8 cellular contexts compared by ENCODE assay signal in the genomic region with DNA sequence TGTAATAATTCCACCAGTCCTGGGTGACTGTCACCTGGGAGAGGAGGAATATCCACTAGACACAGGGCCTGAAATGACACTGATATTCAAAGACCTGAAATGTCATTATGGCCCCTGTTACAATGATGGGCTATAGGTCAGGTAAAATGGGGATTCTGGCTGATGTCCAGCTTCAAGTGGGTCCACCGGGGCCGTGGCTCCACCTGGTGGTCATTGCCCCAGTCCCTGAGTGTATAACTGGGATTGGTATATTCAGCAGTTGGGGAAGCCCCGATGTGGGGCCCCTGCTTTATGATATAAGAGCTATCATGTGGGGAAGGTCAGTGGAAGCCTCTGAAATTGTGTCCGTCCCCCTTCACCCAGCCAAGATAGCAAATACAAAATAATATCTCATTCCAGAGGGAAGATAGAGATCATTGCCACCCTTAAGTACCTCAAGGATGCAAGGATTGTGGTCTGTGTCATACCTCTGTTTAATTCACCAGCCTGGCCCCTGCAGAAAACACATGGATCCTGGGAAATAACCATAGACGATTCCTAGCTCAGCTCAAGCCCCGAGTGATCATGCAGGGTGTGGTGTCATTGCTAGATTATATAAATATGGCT. TPM values are rescaled to one million over a fixed set of nuclear protein-coding genes. Genes with fewer than 3 reads are reported as not detected.
A peak's percentile ranks its signal among the peaks of the same experiment; 100 is the strongest.
DNase-seq lines count a peak whose midpoint lies in the region; ATAC-seq and TF ChIP-seq lines count a peak whose summit lies in the region.

No MANE protein-coding gene starts in this region.

- peaks cover 0 to 1% of the 10 kb centered on the region in 2 donors for H3K27me3 Mint-ChIP-seq in CD8-positive, alpha-beta memory T cell
- H3K27me3 Mint-ChIP-seq in activated naive CD4-positive, alpha-beta T cell treated with anti-CD3 and anti-CD28 coated beads for 36 hours (ENCODE audit: low read depth) = no peaks in the 10 kb centered on the region

- H3K4me3 Mint-ChIP-seq in CD8-positive, alpha-beta memory T cell = no peak overlapping the region
- no peak overlapping the region for H3K4me3 Mint-ChIP-seq in activated naive CD4-positive, alpha-beta T cell treated with anti-CD3 and anti-CD28 coated beads for 36 hours

- H3K4me1 ChIP-seq in CD8-positive, alpha-beta memory T cell (ENCODE audit: insufficient read depth, low read length) = peaks cover 3% of the 10 kb centered on the region
- no peaks in the 10 kb centered on the region for H3K4me1 ChIP-seq in psoas muscle

- H3K27me3 ChIP-seq in CD8-positive, alpha-beta memory T cell (ENCODE audit: insufficient read depth, low read length, poor library complexity, severe bottlenecking) = no peaks in the 10 kb centered on the region
- no peaks in the 10 kb centered on the region for H3K27me3 ChIP-seq in HL-60 (ENCODE audit: insufficient read depth, poor library complexity, severe bottlenecking)
- no peaks in the 10 kb centered on the region for H3K27me3 ChIP-seq in psoas muscle (ENCODE audit: insufficient read depth in 3 of 3, low read length in 2 of 3)

- no peaks in the 10 kb centered on the region for H3K9me3 Mint-ChIP-seq in CD8-positive, alpha-beta memory T cell
- no peaks in the 10 kb centered on the region for H3K9me3 Mint-ChIP-seq in activated naive CD4-positive, alpha-beta T cell treated with anti-CD3 and anti-CD28 coated beads for 36 hours

- H3K4me3 ChIP-seq in CD8-positive, alpha-beta memory T cell (ENCODE audit: low read length) = no peak overlapping the region
- H3K4me3 ChIP-seq in HL-60 (replicated peaks; ENCODE audit: insufficient read depth, low read length) (no peak overlapping the region), psoas muscle (no peak overlapping the region)

- CTCF ChIA-PET in CD8-positive, alpha-beta memory T cell (lab: Charles Lee) = interaction anchor here (1.1 to 14.9 kb wide), 9 partner anchors 10 to 234 kb away, joined by 3 to 150 read pairs (median 4); partner anchors contain the start of gene VPS45
- CTCF ChIA-PET in activated naive CD4-positive, alpha-beta T cell treated with anti-CD3 and anti-CD28 coated beads for 36 hours (lab: Charles Lee) = interaction anchor here (0.7 to 12.0 kb wide), 7 partner anchors 8 to 207 kb away, joined by 3 to 122 read pairs (median 4); no protein-coding TSS in a partner anchor

- peak; percentile 61 for ATAC-seq in Right ventricle myocardium inferior
- ATAC-seq in psoas muscle = peak; percentile 75 to 89 (median 81)
- ATAC-seq in HG02763 (IDR thresholded peaks at IDR 0.05; ENCODE audit: unreplicated experiment) = no peak
- no peak for ATAC-seq in HG03342 (IDR thresholded peaks at IDR 0.05; ENCODE audit: unreplicated experiment)

- TF ChIP-seq CTCF in HL-60 (IDR thresholded peaks at IDR 0.05; ENCODE audit: insufficient read depth, low read length) (peak; percentile 53), psoas muscle (IDR thresholded peaks at IDR 0.05) (peak; percentile 87)

- H3K9me3 ChIP-seq in CD8-positive, alpha-beta memory T cell (ENCODE audit: low read length) = no peaks in the 10 kb centered on the region
- no peaks in the 10 kb centered on the region for H3K9me3 ChIP-seq in psoas muscle

- no peaks in the 10 kb centered on the region for H3K36me3 Mint-ChIP-seq in CD8-positive, alpha-beta memory T cell
- H3K36me3 Mint-ChIP-seq in activated naive CD4-positive, alpha-beta T cell treated with anti-CD3 and anti-CD28 coated beads for 36 hours (ENCODE audit: low read depth) = no peaks in the 10 kb centered on the region

- H3K27ac ChIP-seq in CD8-positive, alpha-beta memory T cell (ENCODE audit: low read depth, low read length) = no peak overlapping the region
- H3K27ac ChIP-seq in HL-60 (replicated peaks) (no peak overlapping the region), psoas muscle (no peak overlapping the region)

- no peak overlapping the region for H3K27ac Mint-ChIP-seq in CD8-positive, alpha-beta memory T cell
- no peak overlapping the region for H3K27ac Mint-ChIP-seq in activated naive CD4-positive, alpha-beta T cell treated with anti-CD3 and anti-CD28 coated beads for 36 hours

- peaks cover 0 to 4% (median 3%) of the 10 kb centered on the region in 3 donors for H3K4me1 Mint-ChIP-seq in CD8-positive, alpha-beta memory T cell
- no peaks in the 10 kb centered on the region for H3K4me1 Mint-ChIP-seq in activated naive CD4-positive, alpha-beta T cell treated with anti-CD3 and anti-CD28 coated beads for 36 hours (ENCODE audit: low read depth)

- intact Hi-C loops in activated naive CD4-positive, alpha-beta T cell treated with anti-CD3 and anti-CD28 coated beads for 36 hours (cut with micrococcal nuclease) = loop anchor here (1.0 to 5.0 kb wide), 2 partner anchors 96 to 277 kb away; no protein-coding TSS in a partner anchor
- intact Hi-C loops in Right ventricle myocardium inferior (cut with DNase I) = loop anchor here (2.0 kb wide), 2 partner anchors 102 to 206 kb away; partner anchors contain the start of gene VPS45
- intact Hi-C loops in psoas muscle (cut with DNase I) = loop anchor here (2.0 kb wide), 3 partner anchors 94 to 206 kb away; no protein-coding TSS in a partner anchor

- POLR2A ChIA-PET in CD8-positive, alpha-beta memory T cell (lab: Charles Lee) = no interaction called here

- peak; percentile 25 to 71 (median 38) for DNase-seq in CD8-positive, alpha-beta memory T cell
- DNase-seq in HL-60 (ENCODE audit: low read depth in 1 of 2, low spot score in 1 of 2) (peak in 1 of 2 experiments; percentile 64), SK-MEL-5 (ENCODE audit: low read depth, low spot score) (peak; percentile 77), Right ventricle myocardium inferior (ENCODE audit: missing footprints) (peak; percentile 85), psoas muscle (peak; percentile 62 to 79)
- DNase-seq in activated naive CD4-positive, alpha-beta T cell treated with anti-CD3 and anti-CD28 coated beads for 36 hours = peak; percentile 72

- 21 to 22% (median 21%) methylated on average over 6 of the region's 6 CpGs for WGBS in psoas muscle, 3 donors

- no peaks in the 10 kb centered on the region for H3K36me3 ChIP-seq in CD8-positive, alpha-beta memory T cell (ENCODE audit: insufficient read depth, low read length)
- no peaks in the 10 kb centered on the region for H3K36me3 ChIP-seq in psoas muscle (ENCODE audit: insufficient read depth in 1 of 2, low read depth in 1 of 2)

- in situ Hi-C loops in SK-MEL-5 (cut with HindIII; ENCODE audit: low pct_unique_long_range_greater_than_20kb, low sequenced_read_pairs) = no loop called here

RNA-seq across cellular contexts. Expression of gene PLEKHO1, which starts 19.3 kb away (rescaled TPM):
- total RNA-seq in CD8-positive, alpha-beta memory T cell = 10 to 100 TPM; 44.9 to 47.2 TPM
- 47.3 TPM for polyA plus RNA-seq in CD8-positive, alpha-beta memory T cell
- total RNA-seq in SK-MEL-5 (2014; rRNA removed; shearing (Covaris generic)) = 22.9 and 23.2 TPM in 2 replicates
- polyA plus RNA-seq in SK-MEL-5 (2015; cell fraction: cytosol; rRNA removed) = 14.6 and 15.1 TPM in 2 replicates
- 23.2 and 29.8 TPM in 2 replicates for polyA plus RNA-seq in SK-MEL-5 (2015; cell fraction: nucleus; rRNA removed)
- 1 to 10 TPM; 4.4 to 4.7 TPM for total RNA-seq in activated naive CD4-positive, alpha-beta T cell treated with anti-CD3 and anti-CD28 coated beads for 36 hours
- 53.2 TPM for total RNA-seq in Right ventricle myocardium inferior
- 10 to 100 TPM; 37.7 to 68.7 (median 41.9) TPM for total RNA-seq in psoas muscle
- 100 to 1,000 TPM in 1 of 3 donors, 10 to 100 TPM in 2; 71.4 to 119 (median 84.9) TPM for polyA plus RNA-seq in psoas muscle

Comparison
In these comparisons a context has a peak if more than half of its experiments do, and no peak if none do; other contexts are left out.
1. ATAC-seq: peak in Right ventricle myocardium inferior (single experiment) and psoas muscle (4 of 4); none in HG02763 (single experiment) and HG03342 (single experiment).